Comparison of ENCODE assay signal across 14 cellular contexts in genomic region chr5:177489119-177489716, GRCh38. TPM values are rescaled to one million over a fixed set of nuclear protein-coding genes. Genes with fewer than 3 reads are reported as not detected.
A peak's percentile ranks its signal among the peaks of the same experiment; 100 is the strongest.
DNase-seq lines count a peak whose midpoint lies in the region; TF ChIP-seq lines count a peak whose summit lies in the region.
"Had no signal": no experiment of that assay in that cellular context is flagged by ENCODE, and none has a peak within 500 bp of the region (broad histone marks: within the 10 kb centered on the region; RNA-seq: fewer than 3 reads in every experiment).

No MANE protein-coding gene starts in this region.

- TF ChIP-seq CTCF in HFF-Myc (IDR thresholded peaks at IDR 0.05; ENCODE audit: low read depth, low read length, missing control alignments) (peak; percentile 10), astrocyte of the spinal cord (IDR thresholded peaks at IDR 0.05; ENCODE audit: low read depth, low read length) (peak; percentile 25), neural progenitor cell (IDR thresholded peaks at IDR 0.05) (peak; percentile 19)

- H3K36me3 Mint-ChIP-seq in neural progenitor cell: peaks cover 33% of the 10 kb centered on the region

- H3K4me1 ChIP-seq in BLaER1 (peaks cover 67% of the 10 kb centered on the region), neural progenitor cell (peaks cover 4% of the 10 kb centered on the region), HAP-1 (no peaks in the 10 kb centered on the region)

- H3K27me3 Mint-ChIP-seq in neural progenitor cell (ENCODE audit: insufficient read depth, low read depth): peaks cover 4% of the 10 kb centered on the region

- H3K4me3 ChIP-seq in BLaER1 (0 out of 2 replicates have a peak overlapping the region, but pooled peaks have one; percentile 25), HFF-Myc (replicated peaks; ENCODE audit: low read depth, low read length) (no peak overlapping the region), astrocyte of the spinal cord (ENCODE audit: low read depth, low read length) (no peak overlapping the region), neural progenitor cell (no peak overlapping the region), HAP-1 (no peak overlapping the region)
- H3K4me3 ChIP-seq: upper lobe of right lung had no signal

- H3F3A ChIP-seq in neural progenitor cell (ENCODE audit: low read depth): peaks cover 27% of the 10 kb centered on the region

- no peak for DNase-seq in HFF-Myc (ENCODE audit: extremely low read depth, low read depth)
- no peak for DNase-seq in astrocyte of the spinal cord (ENCODE audit: low read depth, low spot score)
- DNase-seq in neural progenitor cell (ENCODE audit: low spot score): peak; percentile 40
- DNase-seq in SIG-M5 treated with dmso at 0.1 percent for 504 hours (lab: John Stamatoyannopoulos, UW; ENCODE audit: unreplicated experiment): no peak
- DNase-seq in NCI-H69 (lab: John Stamatoyannopoulos, UW): no peak
- no peak for DNase-seq in HAP-1 (ENCODE audit: low spot score in 2 of 2)
- no peak for DNase-seq in NCI-H2081 (lab: John Stamatoyannopoulos, UW)
- DNase-seq: DMS79, foreskin keratinocyte, KBM-7, SHP77, upper lobe of right lung had no signal

- no peak overlapping the region for H2AFZ ChIP-seq in neural progenitor cell (replicated peaks)

- H3K27ac Mint-ChIP-seq in neural progenitor cell: no peak overlapping the region
- H3K27ac Mint-ChIP-seq: mesothelial cell of epicardium had no signal

- H3K27ac ChIP-seq in BLaER1 (peak overlapping the region; percentile 79), neural progenitor cell (no peak overlapping the region)
- H3K27ac ChIP-seq: foreskin keratinocyte, upper lobe of right lung had no signal

- H3K9me3 ChIP-seq in BLaER1 (no peaks in the 10 kb centered on the region), neural progenitor cell (ENCODE audit: low read depth) (no peaks in the 10 kb centered on the region), HAP-1 (no peaks in the 10 kb centered on the region)
- H3K9me3 ChIP-seq: upper lobe of right lung had no signal

- H3K9ac ChIP-seq in BLaER1 (peak overlapping the region; percentile 53; the same call in 1 of the 2 replicates), neural progenitor cell (no peak overlapping the region)

- no peak overlapping the region for H3K4me3 Mint-ChIP-seq in neural progenitor cell
- H3K4me3 Mint-ChIP-seq: mesothelial cell of epicardium had no signal

- H4K20me1 ChIP-seq in BLaER1 (peaks cover 56% of the 10 kb centered on the region), neural progenitor cell (ENCODE audit: low read depth) (peaks cover 67% of the 10 kb centered on the region)

- no peaks in the 10 kb centered on the region for H3K9me3 Mint-ChIP-seq in neural progenitor cell
- H3K9me3 Mint-ChIP-seq: mesothelial cell of epicardium had no signal

- H3K4me1 Mint-ChIP-seq in neural progenitor cell: peaks cover 36% of the 10 kb centered on the region

- H3K27me3 ChIP-seq in BLaER1: no peaks in the 10 kb centered on the region
- no peaks in the 10 kb centered on the region for H3K27me3 ChIP-seq in neural progenitor cell
- H3K27me3 ChIP-seq in HAP-1 (ENCODE audit: low read depth): no peaks in the 10 kb centered on the region
- H3K27me3 ChIP-seq: foreskin keratinocyte, upper lobe of right lung had no signal

- peaks cover 85% of the 10 kb centered on the region for H3K36me3 ChIP-seq in BLaER1
- peaks cover 5% of the 10 kb centered on the region for H3K36me3 ChIP-seq in neural progenitor cell
- H3K36me3 ChIP-seq in HAP-1 (replicated peaks): peaks cover 70% of the 10 kb centered on the region

- peak overlapping the region; percentile 82 for H3K4me2 ChIP-seq in BLaER1
- H3K4me2 ChIP-seq in neural progenitor cell: no peak overlapping the region

- peaks cover 11% of the 10 kb centered on the region for H3K79me2 ChIP-seq in neural progenitor cell (ENCODE audit: low read depth)

- in situ Hi-C loops in astrocyte of the spinal cord (cut with HindIII; ENCODE audit: low sequenced_read_pairs) (no loop called here), HAP-1 (cut with MboI; ENCODE audit: low sequenced_read_pairs) (no loop called here)

RNA-seq across cellular contexts. Expression of gene PDLIM7, which starts 8.2 kb away (rescaled TPM):
- 38.7 and 208 TPM in 2 replicates for total RNA-seq in neural progenitor cell (ENCODE audit: low replicate concordance)

RNA-seq across cellular contexts. Expression of gene DBN1, which starts 15.8 kb away (rescaled TPM):
- total RNA-seq in neural progenitor cell (ENCODE audit: low replicate concordance): 113 and 338 TPM in 2 replicates

RNA-seq across cellular contexts. Expression of gene DOK3, which starts 20.4 kb away (rescaled TPM):
- 0.54 and 0.93 TPM in 2 replicates for total RNA-seq in neural progenitor cell (ENCODE audit: low replicate concordance)

RNA-seq across cellular contexts. Expression of gene DDX41, which starts 27.5 kb away (rescaled TPM):
- 60.7 and 118 TPM in 2 replicates for total RNA-seq in neural progenitor cell (ENCODE audit: low replicate concordance)

RNA-seq across cellular contexts. Expression of gene PRR7, which starts 42.6 kb away (rescaled TPM):
- 4.5 and 31.7 TPM in 2 replicates for total RNA-seq in neural progenitor cell (ENCODE audit: low replicate concordance)
